ENCODE assay signal across 26 cellular contexts in the genomic region with DNA sequence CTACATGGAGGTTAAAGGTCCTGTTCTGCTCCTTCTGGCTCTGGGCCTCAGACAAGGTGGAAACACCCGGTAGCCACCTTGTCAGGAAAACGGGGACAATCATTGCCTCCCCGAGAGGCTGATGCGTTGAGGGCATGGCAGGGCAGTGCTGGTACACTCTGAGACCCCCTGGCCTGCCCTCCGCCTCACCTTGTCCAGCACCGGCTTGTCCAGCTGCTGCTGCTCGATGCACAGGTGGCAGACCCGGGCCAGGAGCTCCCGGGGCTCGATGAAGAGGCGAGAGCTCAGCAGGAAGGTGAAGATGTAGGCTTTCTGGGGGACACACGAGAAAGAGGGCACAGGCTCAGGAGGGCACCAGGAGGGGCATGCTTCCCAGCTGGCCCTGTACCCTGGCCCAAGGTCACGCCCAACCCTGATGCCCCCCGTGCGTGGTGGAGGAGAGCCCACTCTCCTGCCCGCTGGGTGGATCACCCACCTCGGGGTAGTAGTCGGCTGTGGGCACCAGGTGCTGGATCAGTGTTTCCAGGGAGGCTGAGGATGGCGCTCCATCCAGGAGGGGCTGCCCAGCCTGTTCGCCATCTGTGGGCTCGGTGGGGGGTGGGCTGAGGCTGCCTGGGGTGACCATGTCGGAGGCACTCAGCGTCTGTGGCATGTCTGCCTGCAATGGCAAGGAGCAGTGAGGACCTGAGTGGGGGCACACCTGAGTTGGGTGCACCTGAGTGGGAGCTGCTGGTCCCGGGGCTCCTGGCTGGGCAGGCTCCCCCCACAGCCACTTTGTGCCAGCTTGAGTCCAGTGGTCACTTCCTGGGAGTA.
A peak's percentile ranks its signal among the peaks of the same experiment; 100 is the strongest.
DNase-seq lines count a peak whose midpoint lies in the region; ATAC-seq and TF ChIP-seq lines count a peak whose summit lies in the region.
"Had no signal": no experiment of that assay in that cellular context is flagged by ENCODE, and none has a peak within 500 bp of the region (broad histone marks: within the 10 kb centered on the region; RNA-seq: fewer than 3 reads in every experiment).

No MANE protein-coding gene starts in this region.

- H3K9ac ChIP-seq in colonic mucosa (ENCODE audit: low read depth in 2 of 2, low read length in 2 of 2): no peak overlapping the region

- H3K27me3 Mint-ChIP-seq in mesothelial cell of epicardium (ENCODE audit: low read depth): peaks cover 26% of the 10 kb centered on the region
- H3K27me3 Mint-ChIP-seq in stimulated activated naive B cell treated with anti-CD40 and anti-IgM and Interleukin-4, amounts not matched to agents 10 μg/mL and 1 μg/mL and 100 μg/mL, for 72 hours: peaks cover 15 to 54% of the 10 kb centered on the region in 2 donors
- peaks cover 3% of the 10 kb centered on the region; the same call in 1 of the 2 replicates for H3K27me3 Mint-ChIP-seq in WTC11 (ENCODE audit: low read depth)

- CTCF ChIA-PET in WTC11 (lab: Charles Lee): no interaction called here

- no peaks in the 10 kb centered on the region for H3K9me3 ChIP-seq in stomach
- H3K9me3 ChIP-seq in colonic mucosa: no peaks in the 10 kb centered on the region
- H3K9me3 ChIP-seq: A549, adrenal gland, esophagus squamous epithelium, gastroesophageal sphincter had no signal

- H3K27me3 ChIP-seq in stomach: peaks cover 0 to 71% (median 15%) of the 10 kb centered on the region in 3 donors
- no peaks in the 10 kb centered on the region for H3K27me3 ChIP-seq in colonic mucosa

- TF ChIP-seq EP300 in stomach (IDR thresholded peaks at IDR 0.05): no peak

- no peak overlapping the region for H3K4me3 ChIP-seq in stomach
- no peak overlapping the region for H3K4me3 ChIP-seq in colonic mucosa
- H3K4me3 ChIP-seq: A549, adrenal gland, esophagus squamous epithelium, gastroesophageal sphincter, K562 had no signal

- H3K9me3 Mint-ChIP-seq in mesothelial cell of epicardium (no peaks in the 10 kb centered on the region), WTC11 (no peaks in the 10 kb centered on the region)
- H3K9me3 Mint-ChIP-seq in stimulated activated naive B cell treated with anti-CD40 and anti-IgM and Interleukin-4, amounts not matched to agents 10 μg/mL and 1 μg/mL and 100 μg/mL, for 72 hours: peaks cover 0 to 3% of the 10 kb centered on the region in 2 donors
- H3K9me3 Mint-ChIP-seq: brain; CD8-positive, alpha-beta T cell; endodermal cell; nephron had no signal

- no peak overlapping the region for H3K4me3 Mint-ChIP-seq in mesothelial cell of epicardium
- H3K4me3 Mint-ChIP-seq in stimulated activated naive B cell treated with anti-CD40 and anti-IgM and Interleukin-4, amounts not matched to agents 10 μg/mL and 1 μg/mL and 100 μg/mL, for 72 hours: no peak overlapping the region
- H3K4me3 Mint-ChIP-seq in WTC11: no peak overlapping the region
- H3K4me3 Mint-ChIP-seq: brain; CD8-positive, alpha-beta T cell; endodermal cell; nephron had no signal

- no peak overlapping the region for H3K27ac ChIP-seq in stomach
- no peak overlapping the region for H3K27ac ChIP-seq in colonic mucosa
- H3K27ac ChIP-seq: A549, adrenal gland, esophagus squamous epithelium, gastroesophageal sphincter, WERI-Rb-1 had no signal

- intact Hi-C loops in stomach (cut with DNase I; ENCODE audit: low total_unique reads) (no loop called here), colonic mucosa (cut with DNase I) (no loop called here)

- no peaks in the 10 kb centered on the region for H3K4me1 ChIP-seq in stomach
- H3K4me1 ChIP-seq in colonic mucosa: no peaks in the 10 kb centered on the region
- H3K4me1 ChIP-seq: A549, adrenal gland, gastroesophageal sphincter had no signal

- 84 to 89% (median 87%) methylated on average over 17 to 24 of the region's 24 CpGs for WGBS in stomach, 5 donors

- H3K4me1 Mint-ChIP-seq in mesothelial cell of epicardium (no peaks in the 10 kb centered on the region), WTC11 (no peaks in the 10 kb centered on the region)
- H3K4me1 Mint-ChIP-seq in stimulated activated naive B cell treated with anti-CD40 and anti-IgM and Interleukin-4, amounts not matched to agents 10 μg/mL and 1 μg/mL and 100 μg/mL, for 72 hours: peaks cover 3 to 7% of the 10 kb centered on the region in 2 donors
- H3K4me1 Mint-ChIP-seq: endodermal cell, nephron had no signal

- H3K36me3 Mint-ChIP-seq in mesothelial cell of epicardium: no peaks in the 10 kb centered on the region
- no peaks in the 10 kb centered on the region for H3K36me3 Mint-ChIP-seq in stimulated activated naive B cell treated with anti-CD40 and anti-IgM and Interleukin-4, amounts not matched to agents 10 μg/mL and 1 μg/mL and 100 μg/mL, for 72 hours
- no peaks in the 10 kb centered on the region for H3K36me3 Mint-ChIP-seq in WTC11
- H3K36me3 Mint-ChIP-seq: brain; CD8-positive, alpha-beta T cell had no signal

- H3K36me3 ChIP-seq in stomach (no peaks in the 10 kb centered on the region), colonic mucosa (no peaks in the 10 kb centered on the region)
- H3K36me3 ChIP-seq: adrenal gland, esophagus squamous epithelium, gastroesophageal sphincter, WERI-Rb-1 had no signal

- DNase-seq in activated effector memory CD4-positive, alpha-beta T cell treated with anti-CD3 and anti-CD28 coated beads, Interleukin-2, amount 50 U/mL, for 16 hours: peak; percentile 44
- DNase-seq in activated effector memory CD4-positive, alpha-beta T cell treated with Interleukin-2 at 50 U/mL for 16 hours: no peak
- DNase-seq in activated CD8-positive, alpha-beta memory T cell treated with anti-CD3 and anti-CD28 coated beads, Interleukin-2, amount 50 U/mL, for 48 hours: peak; percentile 41
- DNase-seq in mesothelial cell of epicardium (ENCODE audit: low spot score in 2 of 2, unreplicated experiment in 2 of 2) (peak; percentile 11 to 22), stomach (peak; percentile 15), WTC11 (ENCODE audit: low spot score) (no peak), colonic mucosa (no peak)
- DNase-seq in stimulated activated naive B cell treated with anti-CD40 and anti-IgM and Interleukin-4, amounts not matched to agents 10 μg/mL and 1 μg/mL and 100 μg/mL, for 72 hours: no peak
- DNase-seq: activated CD4-positive, alpha-beta T cell treated with anti-CD3 and anti-CD28 coated beads, Interleukin-2, amount 50 U/mL, for 1 hour; activated gamma-delta T cell; esophagus squamous epithelium; NCI-H1417 treated with DMSO at 0.1 percent for 48 hours; NCI-H2081 treated with DMSO at 0.1 percent for 48 hours; OCI-M1; SHP77; stimulated activated CD8-positive, alpha-beta memory T cell treated with anti-CD3 and anti-CD28 coated beads, Interleukin-4, amount 100 ng/mL, for 48 hours; T-helper 9 cell; WERI-Rb-1 had no signal

- POLR2A ChIA-PET in WTC11 (lab: Charles Lee): no interaction called here

- TF ChIP-seq CTCF in mesothelial cell of epicardium (IDR thresholded peaks at IDR 0.05; ENCODE audit: unreplicated experiment) (no peak), stomach (IDR thresholded peaks at IDR 0.05) (no peak), WTC11 (IDR thresholded peaks at IDR 0.05) (no peak), colonic mucosa (IDR thresholded peaks at IDR 0.05) (no peak)

- no peak for ATAC-seq in stimulated activated naive B cell treated with anti-CD40 and anti-IgM and Interleukin-4, amounts not matched to agents 10 μg/mL and 1 μg/mL and 100 μg/mL, for 72 hours (replicated peaks)
- no peak for ATAC-seq in WTC11
- ATAC-seq: A549; CD8-positive, alpha-beta T cell; gastroesophageal sphincter had no signal

- TF ChIP-seq POLR2A in stomach (IDR thresholded peaks at IDR 0.05): no peak

- H3K27ac Mint-ChIP-seq in mesothelial cell of epicardium: no peak overlapping the region
- no peak overlapping the region for H3K27ac Mint-ChIP-seq in stimulated activated naive B cell treated with anti-CD40 and anti-IgM and Interleukin-4, amounts not matched to agents 10 μg/mL and 1 μg/mL and 100 μg/mL, for 72 hours
- no peak overlapping the region for H3K27ac Mint-ChIP-seq in WTC11
- H3K27ac Mint-ChIP-seq: CD8-positive, alpha-beta T cell; endodermal cell; nephron had no signal

TF ChIP-seq in WTC11, 78 proteins besides CTCF, POLR2A, EP300 and RAD21:
- TF ChIP-seq ZNF138 (CRISPR knock-in tag; conservative IDR thresholded peaks at IDR 0.05) (no peak), ATF1 (CRISPR knock-in tag; IDR thresholded peaks at IDR 0.05) (no peak), SMAD3 (CRISPR knock-in tag; IDR thresholded peaks at IDR 0.05; ENCODE audit: borderline replicate concordance) (no peak)

Comparison
In these comparisons a context has a peak if more than half of its experiments do, and no peak if none do; other contexts are left out.
1. DNase-seq: peak in activated effector memory CD4-positive, alpha-beta T cell treated with anti-CD3 and anti-CD28 coated beads, Interleukin-2, amount 50 U/mL, for 16 hours (single experiment), activated CD8-positive, alpha-beta memory T cell treated with anti-CD3 and anti-CD28 coated beads, Interleukin-2, amount 50 U/mL, for 48 hours (single experiment), mesothelial cell of epicardium (2 of 2) and stomach (single experiment); none in activated effector memory CD4-positive, alpha-beta T cell treated with Interleukin-2 at 50 U/mL for 16 hours (single experiment), stimulated activated naive B cell treated with anti-CD40 and anti-IgM and Interleukin-4, amounts not matched to agents 10 μg/mL and 1 μg/mL and 100 μg/mL, for 72 hours (single experiment), WTC11 (single experiment) and colonic mucosa (single experiment).